In genomic region chr9:129010267-129010975, GRCh38 we compare ENCODE assay signal across 27 cellular contexts.
"Had no signal": no experiment of that assay in that cellular context is flagged by ENCODE, and none has a peak within 500 bp of the region (broad histone marks: within the 10 kb centered on the region; RNA-seq: fewer than 3 reads in every experiment).

No MANE protein-coding gene starts in this region.

- H3K4me3 Mint-ChIP-seq: dendritic cell treated with granulocyte-macrophage colony-stimulating factor and Interleukin-4, amounts not matched to agents 40 ng/mL and 50 ng/mL, for 4 days; endodermal cell; naive thymus-derived CD8-positive, alpha-beta T cell; nephron progenitor cell; stimulated activated memory B cell treated with anti-CD40 and anti-IgM and Interleukin-4, amounts not matched to agents 10 μg/mL and 1 μg/mL and 100 μg/mL, for 72 hours; stimulated activated naive CD8-positive, alpha-beta T cell treated with anti-CD3 and anti-CD28 coated beads, Interleukin-15, Interleukin-2, amounts not matched to agents 100 ng/mL and 50 ng/mL, for 24 hours had no signal

- DNase-seq: effector CD8-positive, alpha-beta T cell; foreskin fibroblast; gastrocnemius medialis; head of caudate nucleus; left ventricle myocardium inferior; naive thymus-derived CD8-positive, alpha-beta T cell; nephron progenitor cell; nucleus accumbens; ovary; spleen; stimulated activated CD4-positive, alpha-beta T cell treated with anti-CD3 and anti-CD28 coated beads, Interleukin-4, amount 100 ng/mL, for 4 hours; uterus had no signal

- FAIRE-seq: colon had no signal

- ATAC-seq: esophagus mucosa; gastrocnemius medialis; left cardiac atrium; lower lobe of right lung; naive thymus-derived CD8-positive, alpha-beta T cell; psoas muscle; right cardiac atrium; stimulated activated memory B cell treated with anti-CD40 and anti-IgM and Interleukin-4, amounts not matched to agents 10 μg/mL and 1 μg/mL and 100 μg/mL, for 72 hours had no signal

- H3K27me3 Mint-ChIP-seq: dendritic cell treated with granulocyte-macrophage colony-stimulating factor and Interleukin-4, amounts not matched to agents 40 ng/mL and 50 ng/mL, for 4 days; naive thymus-derived CD8-positive, alpha-beta T cell; stimulated activated memory B cell treated with anti-CD40 and anti-IgM and Interleukin-4, amounts not matched to agents 10 μg/mL and 1 μg/mL and 100 μg/mL, for 72 hours; stimulated activated naive CD8-positive, alpha-beta T cell treated with anti-CD3 and anti-CD28 coated beads, Interleukin-15, Interleukin-2, amounts not matched to agents 100 ng/mL and 50 ng/mL, for 24 hours had no signal

- H3K27ac ChIP-seq: epithelial cell of prostate, gastrocnemius medialis, left ventricle myocardium inferior, lower lobe of right lung, ovary, psoas muscle, skin epidermis, spleen, thoracic aorta, tibial nerve, upper lobe of left lung, uterus had no signal

- H3K4me1 Mint-ChIP-seq: endodermal cell had no signal

- H3K9me3 ChIP-seq: gastrocnemius medialis, left ventricle myocardium inferior, lower lobe of right lung, ovary, psoas muscle, spleen, thoracic aorta, tibial nerve, upper lobe of left lung, uterus had no signal

- H3K27ac Mint-ChIP-seq: dendritic cell treated with granulocyte-macrophage colony-stimulating factor and Interleukin-4, amounts not matched to agents 40 ng/mL and 50 ng/mL, for 4 days; endodermal cell; stimulated activated memory B cell treated with anti-CD40 and anti-IgM and Interleukin-4, amounts not matched to agents 10 μg/mL and 1 μg/mL and 100 μg/mL, for 72 hours; stimulated activated naive CD8-positive, alpha-beta T cell treated with anti-CD3 and anti-CD28 coated beads, Interleukin-15, Interleukin-2, amounts not matched to agents 100 ng/mL and 50 ng/mL, for 24 hours had no signal

- H3K27me3 ChIP-seq: gastrocnemius medialis, ovary, spleen, tibial nerve, upper lobe of left lung, uterus had no signal

- H3K36me3 ChIP-seq: ovary, uterus had no signal

- H3K4me3 ChIP-seq: gastrocnemius medialis, left ventricle myocardium inferior, lower lobe of right lung, ovary, psoas muscle, skin epidermis, spleen, thoracic aorta, tibial nerve, upper lobe of left lung, uterus had no signal

- H3K4me1 ChIP-seq: uterus had no signal

- H3K9me3 Mint-ChIP-seq: dendritic cell treated with granulocyte-macrophage colony-stimulating factor and Interleukin-4, amounts not matched to agents 40 ng/mL and 50 ng/mL, for 4 days; endodermal cell; naive thymus-derived CD8-positive, alpha-beta T cell; nephron progenitor cell; stimulated activated memory B cell treated with anti-CD40 and anti-IgM and Interleukin-4, amounts not matched to agents 10 μg/mL and 1 μg/mL and 100 μg/mL, for 72 hours; stimulated activated naive CD8-positive, alpha-beta T cell treated with anti-CD3 and anti-CD28 coated beads, Interleukin-15, Interleukin-2, amounts not matched to agents 100 ng/mL and 50 ng/mL, for 24 hours had no signal
